ENCODE assay signal across 9 cellular contexts in genomic region chr13:101916108-101916757, GRCh38.
DNase-seq lines count a peak whose midpoint lies in the region; ATAC-seq and TF ChIP-seq lines count a peak whose summit lies in the region.
"Had no signal": no experiment of that assay in that cellular context is flagged by ENCODE, and none has a peak within 500 bp of the region (broad histone marks: within the 10 kb centered on the region; RNA-seq: fewer than 3 reads in every experiment).

No MANE protein-coding gene starts in this region.

- no peaks in the 10 kb centered on the region for H3K4me1 ChIP-seq in CD8-positive, alpha-beta T cell (ENCODE audit: insufficient read depth, low read length)

- no peaks in the 10 kb centered on the region for H3K36me3 Mint-ChIP-seq in nephron progenitor cell (ENCODE audit: low read depth)
- H3K36me3 Mint-ChIP-seq in T-helper 17 cell (ENCODE audit: low read depth): no peaks in the 10 kb centered on the region
- no peaks in the 10 kb centered on the region for H3K36me3 Mint-ChIP-seq in CD8-positive, alpha-beta T cell

- in situ Hi-C loops in Caki2 (cut with HindIII; ENCODE audit: low pct_unique_long_range_greater_than_20kb, low sequenced_read_pairs): no loop called here

- ATAC-seq in GM18519 (IDR thresholded peaks at IDR 0.05; ENCODE audit: low FRiP score, unreplicated experiment) (no peak), GM18511 (IDR thresholded peaks at IDR 0.05; ENCODE audit: unreplicated experiment) (no peak), T-helper 17 cell (no peak)
- ATAC-seq in CD8-positive, alpha-beta T cell: no peak

- H3K27ac ChIP-seq in CD8-positive, alpha-beta T cell (ENCODE audit: low read depth, low read length): no peak overlapping the region

- intact Hi-C loops in CD8-positive, alpha-beta T cell (cut with DNase I, micrococcal nuclease): no loop called here

- H3K36me3 ChIP-seq in CD8-positive, alpha-beta T cell (ENCODE audit: insufficient read depth, low read length): no peaks in the 10 kb centered on the region

- DNase-seq in Caki2 (ENCODE audit: low read depth) (peak; percentile 1), NCI-H1105 treated with DMSO at 0.1 percent for 48 hours (lab: John Stamatoyannopoulos, UW) (peak; percentile 41), epithelial cell of proximal tubule (ENCODE audit: low read depth) (no peak), nephron progenitor cell (peak; percentile 71), T-helper 17 cell (no peak)
- DNase-seq in CD8-positive, alpha-beta T cell: no peak

- no peaks in the 10 kb centered on the region for H3K9me3 ChIP-seq in T-helper 17 cell (ENCODE audit: control insufficient read depth, low read length, poor library complexity, severe bottlenecking)
- H3K9me3 ChIP-seq in CD8-positive, alpha-beta T cell (ENCODE audit: low read length): no peaks in the 10 kb centered on the region

- H3K27me3 ChIP-seq in CD8-positive, alpha-beta T cell (ENCODE audit: insufficient read depth, low read length): peaks cover 10% of the 10 kb centered on the region

- CTCF ChIA-PET in CD8-positive, alpha-beta T cell (lab: Charles Lee): no interaction called here

- H3K27me3 Mint-ChIP-seq in nephron progenitor cell (ENCODE audit: low read depth, poor library complexity) (peaks cover 90% of the 10 kb centered on the region), T-helper 17 cell (peaks cover 54% of the 10 kb centered on the region)
- H3K27me3 Mint-ChIP-seq in CD8-positive, alpha-beta T cell (ENCODE audit: low read depth): peaks cover 47% of the 10 kb centered on the region

- H3K4me3 ChIP-seq in epithelial cell of proximal tubule (ENCODE audit: low read depth, low read length): no peak overlapping the region
- H3K4me3 ChIP-seq in CD8-positive, alpha-beta T cell (ENCODE audit: low read depth, low read length): no peak overlapping the region

- POLR2A ChIA-PET in CD8-positive, alpha-beta T cell (lab: Charles Lee): no interaction called here

- H3K4me1 Mint-ChIP-seq in nephron progenitor cell (peaks cover 7% of the 10 kb centered on the region), T-helper 17 cell (no peaks in the 10 kb centered on the region)
- H3K4me1 Mint-ChIP-seq in CD8-positive, alpha-beta T cell (ENCODE audit: low read depth): no peaks in the 10 kb centered on the region

- H3K9me3 Mint-ChIP-seq in nephron progenitor cell: no peaks in the 10 kb centered on the region
- no peaks in the 10 kb centered on the region for H3K9me3 Mint-ChIP-seq in CD8-positive, alpha-beta T cell
- H3K9me3 Mint-ChIP-seq: stimulated activated naive CD8-positive, alpha-beta T cell treated with anti-CD3 and anti-CD28 coated beads, Interleukin-15, Interleukin-2, amounts not matched to agents 100 ng/mL and 50 ng/mL, for 24 hours had no signal

- no peak overlapping the region for H3K27ac Mint-ChIP-seq in nephron progenitor cell
- no peak overlapping the region for H3K27ac Mint-ChIP-seq in T-helper 17 cell
- H3K27ac Mint-ChIP-seq in CD8-positive, alpha-beta T cell: no peak overlapping the region
- H3K27ac Mint-ChIP-seq: stimulated activated naive CD8-positive, alpha-beta T cell treated with anti-CD3 and anti-CD28 coated beads, Interleukin-15, Interleukin-2, amounts not matched to agents 100 ng/mL and 50 ng/mL, for 24 hours had no signal

- TF ChIP-seq CTCF in epithelial cell of proximal tubule (conservative IDR thresholded peaks at IDR 0.05; ENCODE audit: low read depth, low read length): peak; percentile 23
- TF ChIP-seq CTCF in nephron progenitor cell (IDR thresholded peaks at IDR 0.05): peak; percentile 37
- no peak for TF ChIP-seq CTCF in CD8-positive, alpha-beta T cell (IDR thresholded peaks at IDR 0.05)

- H3K4me3 Mint-ChIP-seq in nephron progenitor cell (peak overlapping the region; percentile 14), T-helper 17 cell (no peak overlapping the region)
- no peak overlapping the region for H3K4me3 Mint-ChIP-seq in CD8-positive, alpha-beta T cell
- H3K4me3 Mint-ChIP-seq: stimulated activated naive CD8-positive, alpha-beta T cell treated with anti-CD3 and anti-CD28 coated beads, Interleukin-15, Interleukin-2, amounts not matched to agents 100 ng/mL and 50 ng/mL, for 24 hours had no signal

Comparison
In these comparisons a context has a peak if more than half of its experiments do, and no peak if none do; other contexts are left out.
1. DNase-seq: peak in Caki2 (single experiment), NCI-H1105 treated with DMSO at 0.1 percent for 48 hours (single experiment) and nephron progenitor cell (single experiment); none in epithelial cell of proximal tubule (single experiment), T-helper 17 cell (0 of 3) and CD8-positive, alpha-beta T cell (0 of 7).